In genomic region chr16:56263711-56264608, GRCh38 we compare ENCODE assay signal across 13 cellular contexts.
DNase-seq lines count a peak whose midpoint lies in the region; ATAC-seq, FAIRE-seq and TF ChIP-seq lines count a peak whose summit lies in the region.
"Had no signal": no experiment of that assay in that cellular context is flagged by ENCODE, and none has a peak within 500 bp of the region (broad histone marks: within the 10 kb centered on the region; RNA-seq: fewer than 3 reads in every experiment).

No MANE protein-coding gene starts in this region.

- H3K9me3 ChIP-seq in tibial artery, result no peaks in the 10 kb centered on the region

- H3K27ac ChIP-seq in caudate nucleus (ENCODE audit: low read depth, low read length), result peak overlapping the region; percentile 99
- H3K27ac ChIP-seq in tibial artery, result peak overlapping the region; percentile 57 to 66
- H3K27ac ChIP-seq: HL-60 had no signal

- no peak overlapping the region for H3K4me3 ChIP-seq in tibial artery

- DNase-seq in NCI-H82 (lab: John Stamatoyannopoulos, UW) (peak; percentile 60), NCI-H82 treated with DMSO at 0.1 percent for 48 hours (lab: John Stamatoyannopoulos, UW; ENCODE audit: unreplicated experiment) (no peak), caudate nucleus (lab: John Stamatoyannopoulos, UW) (peak in 52 of 61 donors; percentile 29 to 93 (median 78)), medulla oblongata (ENCODE audit: extremely low spot score) (peak; percentile 83), tibial artery (peak in 1 of 2 donors; percentile 74), HTR-8/SVneo (ENCODE audit: insufficient read length, low spot score) (no peak), HUDEP-2 (lab: John Stamatoyannopoulos, UW; ENCODE audit: unreplicated experiment in 76 of 76) (no peak)
- DNase-seq: 8988T; activated CD4-positive, CD25-positive, alpha-beta regulatory T cell; GDM1; NCI-H1092 had no signal

- TF ChIP-seq CTCF in tibial artery (IDR thresholded peaks at IDR 0.05), result no peak

- H3K4me1 ChIP-seq in tibial artery, result peaks cover 0 to 44% (median 12%) of the 10 kb centered on the region in 4 donors

- H3K27me3 ChIP-seq in tibial artery, result no peaks in the 10 kb centered on the region

- H3K36me3 ChIP-seq in tibial artery, result no peaks in the 10 kb centered on the region

- ATAC-seq in GM18909 (IDR thresholded peaks at IDR 0.05; ENCODE audit: poor library complexity, unreplicated experiment), result no peak

- no peak for FAIRE-seq in HTR-8/SVneo (lab: Jason Lieb, UNC)

- intact Hi-C loops in tibial artery (cut with DNase I; ENCODE audit: low total_unique reads), result no loop called here

Comparison
In these comparisons a context has a peak if more than half of its experiments do, and no peak if none do; other contexts are left out.
1. DNase-seq: peak in NCI-H82 (single experiment), caudate nucleus (52 of 61) and medulla oblongata (single experiment); none in NCI-H82 treated with DMSO at 0.1 percent for 48 hours (single experiment), HTR-8/SVneo (single experiment) and HUDEP-2 (0 of 76).